Comparison of ENCODE assay signal across 1 cellular context in genomic region chr5:146427619-146427997, GRCh38.
TF ChIP-seq lines count a peak whose summit lies in the region.

No MANE protein-coding gene starts in this region.

TF ChIP-seq in HCT116, 20 proteins besides CTCF, POLR2A, EP300 and RAD21 (continued from another document):
- TF ChIP-seq, protein P1, sequence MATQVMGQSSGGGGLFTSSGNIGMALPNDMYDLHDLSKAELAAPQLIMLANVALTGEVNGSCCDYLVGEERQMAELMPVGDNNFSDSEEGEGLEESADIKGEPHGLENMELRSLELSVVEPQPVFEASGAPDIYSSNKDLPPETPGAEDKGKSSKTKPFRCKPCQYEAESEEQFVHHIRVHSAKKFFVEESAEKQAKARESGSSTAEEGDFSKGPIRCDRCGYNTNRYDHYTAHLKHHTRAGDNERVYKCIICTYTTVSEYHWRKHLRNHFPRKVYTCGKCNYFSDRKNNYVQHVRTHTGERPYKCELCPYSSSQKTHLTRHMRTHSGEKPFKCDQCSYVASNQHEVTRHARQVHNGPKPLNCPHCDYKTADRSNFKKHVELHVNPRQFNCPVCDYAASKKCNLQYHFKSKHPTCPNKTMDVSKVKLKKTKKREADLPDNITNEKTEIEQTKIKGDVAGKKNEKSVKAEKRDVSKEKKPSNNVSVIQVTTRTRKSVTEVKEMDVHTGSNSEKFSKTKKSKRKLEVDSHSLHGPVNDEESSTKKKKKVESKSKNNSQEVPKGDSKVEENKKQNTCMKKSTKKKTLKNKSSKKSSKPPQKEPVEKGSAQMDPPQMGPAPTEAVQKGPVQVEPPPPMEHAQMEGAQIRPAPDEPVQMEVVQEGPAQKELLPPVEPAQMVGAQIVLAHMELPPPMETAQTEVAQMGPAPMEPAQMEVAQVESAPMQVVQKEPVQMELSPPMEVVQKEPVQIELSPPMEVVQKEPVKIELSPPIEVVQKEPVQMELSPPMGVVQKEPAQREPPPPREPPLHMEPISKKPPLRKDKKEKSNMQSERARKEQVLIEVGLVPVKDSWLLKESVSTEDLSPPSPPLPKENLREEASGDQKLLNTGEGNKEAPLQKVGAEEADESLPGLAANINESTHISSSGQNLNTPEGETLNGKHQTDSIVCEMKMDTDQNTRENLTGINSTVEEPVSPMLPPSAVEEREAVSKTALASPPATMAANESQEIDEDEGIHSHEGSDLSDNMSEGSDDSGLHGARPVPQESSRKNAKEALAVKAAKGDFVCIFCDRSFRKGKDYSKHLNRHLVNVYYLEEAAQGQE (IDR thresholded peaks at IDR 0.05; ENCODE audit: low read depth): no peak
- TF ChIP-seq EZH2 (IDR thresholded peaks at IDR 0.05) (no peak), TCF7L2 (IDR thresholded peaks at IDR 0.05; ENCODE audit: borderline replicate concordance, extremely low read depth, insufficient read depth, insufficient read length) (no peak), ATF3 (IDR thresholded peaks at IDR 0.05) (no peak), ZFX (IDR thresholded peaks at IDR 0.05) (no peak), YY1 (IDR thresholded peaks at IDR 0.05; ENCODE audit: extremely low read depth, insufficient replicate concordance, low read depth, low read length) (no peak), MAX (IDR thresholded peaks at IDR 0.05) (no peak), CEBPB (IDR thresholded peaks at IDR 0.05; ENCODE audit: low read depth) (no peak), SRF (IDR thresholded peaks at IDR 0.05; ENCODE audit: low read depth) (no peak), SIN3A (IDR thresholded peaks at IDR 0.05; ENCODE audit: low read depth) (no peak), ZNF274 (IDR thresholded peaks at IDR 0.05; ENCODE audit: low read depth, low read length) (no peak), EZH2phosphoT487 (IDR thresholded peaks at IDR 0.05; ENCODE audit: borderline replicate concordance) (no peak), EGR1 (IDR thresholded peaks at IDR 0.05; ENCODE audit: low read depth) (no peak), POLR2AphosphoS5 (IDR thresholded peaks at IDR 0.05; ENCODE audit: low read depth, low read length) (no peak), CBX3 (IDR thresholded peaks at IDR 0.05; ENCODE audit: low read depth) (no peak)
TF ChIP-seq in HCT116: peak in this region for 0.
